ENCODE assay signal across 20 cellular contexts in the genomic region with DNA sequence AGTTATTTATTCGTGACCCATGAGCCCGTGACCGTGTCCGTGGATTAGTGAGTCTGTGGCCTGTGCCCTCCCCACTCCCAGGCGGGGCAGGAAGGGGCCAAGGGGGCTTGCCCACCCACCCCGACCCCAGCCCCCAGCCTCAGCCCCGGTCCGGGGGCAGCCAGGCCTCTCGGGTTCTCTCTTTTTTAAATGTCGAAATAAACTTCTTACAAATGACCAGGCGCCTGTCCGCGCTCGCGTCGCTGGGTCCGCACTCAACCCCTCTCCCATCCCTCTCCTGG. TPM values are rescaled to one million over a fixed set of nuclear protein-coding genes. Genes with fewer than 3 reads are reported as not detected.
"Had no signal": no experiment of that assay in that cellular context is flagged by ENCODE, and none has a peak within 500 bp of the region (broad histone marks: within the 10 kb centered on the region; RNA-seq: fewer than 3 reads in every experiment).

No MANE protein-coding gene starts in this region.

- H3K9me3 ChIP-seq: mucosa of descending colon, transverse colon had no signal

- H3K9me3 Mint-ChIP-seq: activated naive CD8-positive, alpha-beta T cell treated with anti-CD3 and anti-CD28 coated beads for 36 hours; stimulated activated memory B cell treated with anti-CD40 and anti-IgM and Interleukin-4, amounts not matched to agents 10 μg/mL and 1 μg/mL and 100 μg/mL, for 72 hours had no signal

- H3K4me3 Mint-ChIP-seq: activated naive CD8-positive, alpha-beta T cell treated with anti-CD3 and anti-CD28 coated beads for 36 hours; stimulated activated memory B cell treated with anti-CD40 and anti-IgM and Interleukin-4, amounts not matched to agents 10 μg/mL and 1 μg/mL and 100 μg/mL, for 72 hours had no signal

- H3K27ac ChIP-seq: transverse colon had no signal

- DNase-seq: activated CD4-positive, alpha-beta T cell treated with anti-CD3 and anti-CD28 coated beads, Interleukin-2, amount 50 U/mL, for 4 hours; activated gamma-delta T cell; activated naive CD8-positive, alpha-beta T cell treated with anti-CD3 and anti-CD28 coated beads for 36 hours; activated T-cell treated with anti-CD3 and anti-CD28 coated beads, Interleukin-2, amount 50 U/mL, for 1 hour; left cardiac atrium; mucosa of descending colon; naive thymus-derived CD8-positive, alpha-beta T cell; nucleus accumbens; right cardiac atrium; small intestine; transverse colon had no signal

- H3K4me3 ChIP-seq: lung, mucosa of descending colon, transverse colon had no signal

- ATAC-seq: activated CD4-positive, CD25-positive, alpha-beta regulatory T cell treated with anti-CD3 and anti-CD28 coated beads, Interleukin-2, amount 50 U/mL, for 24 hours; left cardiac atrium; mucosa of descending colon; right cardiac atrium had no signal

- H3K27ac Mint-ChIP-seq: activated naive CD8-positive, alpha-beta T cell treated with anti-CD3 and anti-CD28 coated beads for 36 hours; progenitor cell of endocrine pancreas; stimulated activated memory B cell treated with anti-CD40 and anti-IgM and Interleukin-4, amounts not matched to agents 10 μg/mL and 1 μg/mL and 100 μg/mL, for 72 hours had no signal

RNA-seq across cellular contexts. Expression of a gene that starts 7.6 kb away (rescaled TPM):
- total RNA-seq: activated naive CD8-positive, alpha-beta T cell treated with anti-CD3 and anti-CD28 coated beads for 36 hours; dermis microvascular lymphatic vessel endothelial cell; esophagus mucosa; fibroblast of villous mesenchyme; left cardiac atrium; lung; mucosa of descending colon; naive thymus-derived CD8-positive, alpha-beta T cell; progenitor cell of endocrine pancreas; right cardiac atrium; subcutaneous adipose tissue; T-helper 2 cell treated with Interferon-gamma antibody and Interleukin-4, amounts not matched to agents 100 ng/mL and 5 ng/mL, for 36 hours; transverse colon had no signal
- polyA plus RNA-seq: lung; naive thymus-derived CD8-positive, alpha-beta T cell; right cardiac atrium; small intestine had no signal
